Comparison of ENCODE assay signal across 19 cellular contexts in genomic region chr18:56927795-56928194, GRCh38.
DNase-seq lines count a peak whose midpoint lies in the region; ATAC-seq, FAIRE-seq and TF ChIP-seq lines count a peak whose summit lies in the region.
"Had no signal": no experiment of that assay in that cellular context is flagged by ENCODE, and none has a peak within 500 bp of the region (broad histone marks: within the 10 kb centered on the region; RNA-seq: fewer than 3 reads in every experiment).

No MANE protein-coding gene starts in this region.

- H3K27me3 ChIP-seq in GM12878 (replicated peaks in 1 of 2; ENCODE audit: control insufficient read depth in 2 of 2, insufficient read depth in 2 of 2, low read length in 1 of 2) (no peaks in the 10 kb centered on the region), GM23338 (ENCODE audit: insufficient read depth) (no peaks in the 10 kb centered on the region)
- H3K27me3 ChIP-seq: BLaER1 treated with 17β-estradiol and CSF1 and Interleukin-3, amounts not matched to agents 10 nM and 100 nM had no signal

- H3K4me3 Mint-ChIP-seq in stimulated activated naive CD8-positive, alpha-beta T cell treated with anti-CD3 and anti-CD28 coated beads, Interleukin-15, amount 100 ng/mL, for 72 hours: no peak overlapping the region
- no peak overlapping the region for H3K4me3 Mint-ChIP-seq in GM23338
- H3K4me3 Mint-ChIP-seq: B cell; CD8-positive, alpha-beta T cell had no signal

- H3K4me1 ChIP-seq in GM12878 (ENCODE audit: control insufficient read depth, insufficient read depth, low read length) (no peaks in the 10 kb centered on the region), GM23338 (ENCODE audit: insufficient read depth) (peaks cover 5% of the 10 kb centered on the region; the same call in 1 of the 2 replicates)
- H3K4me1 ChIP-seq: BLaER1 treated with 17β-estradiol and CSF1 and Interleukin-3, amounts not matched to agents 10 nM and 100 nM; HAP-1 had no signal

- SMC1A ChIA-PET in GM12878 (lab: Charles Lee; ENCODE audit: uncharacterized antibody, unreplicated experiment): interaction anchor here (0.7 to 2.0 kb wide), 4 partner anchors 10 to 58 kb away, joined by 3 to 9 read pairs (median 4); no protein-coding TSS in a partner anchor

- no peak for FAIRE-seq in GM12878 (lab: Jason Lieb, UNC)
- FAIRE-seq: GM12891, GM18507, H1 had no signal

- H3K36me3 ChIP-seq in GM12878 (ENCODE audit: control insufficient read depth in 2 of 2, insufficient read depth in 2 of 2, low read length in 1 of 2) (no peaks in the 10 kb centered on the region), GM23338 (ENCODE audit: insufficient read depth) (no peaks in the 10 kb centered on the region)
- H3K36me3 ChIP-seq: HAP-1 had no signal

- H3K27me3 Mint-ChIP-seq in stimulated activated naive CD8-positive, alpha-beta T cell treated with anti-CD3 and anti-CD28 coated beads, Interleukin-15, amount 100 ng/mL, for 72 hours: no peaks in the 10 kb centered on the region
- no peaks in the 10 kb centered on the region for H3K27me3 Mint-ChIP-seq in GM23338 (ENCODE audit: insufficient read depth, low read depth, poor library complexity)
- H3K27me3 Mint-ChIP-seq: B cell had no signal

- TF ChIP-seq EP300 in GM12878 (IDR thresholded peaks at IDR 0.05; ENCODE audit: borderline replicate concordance in 1 of 2, control insufficient read depth in 1 of 2, low read depth in 2 of 2, low read length in 2 of 2): no peak

- H3F3A ChIP-seq in GM23338 (replicated peaks; ENCODE audit: low read depth): no peaks in the 10 kb centered on the region

- no peaks in the 10 kb centered on the region for H3K9me3 ChIP-seq in GM12878 (replicated peaks; ENCODE audit: control insufficient read depth, insufficient read depth, low read length)
- H3K9me3 ChIP-seq: BLaER1 treated with 17β-estradiol and CSF1 and Interleukin-3, amounts not matched to agents 10 nM and 100 nM; HAP-1 had no signal

- H3K4me2 ChIP-seq in GM12878 (ENCODE audit: control insufficient read depth, insufficient read depth) (no peak overlapping the region), GM23338 (no peak overlapping the region)
- H3K4me2 ChIP-seq: BLaER1 treated with 17β-estradiol and CSF1 and Interleukin-3, amounts not matched to agents 10 nM and 100 nM; KMS-11 had no signal

- RAD21 ChIA-PET in GM12878 (lab: Charles Lee; ENCODE audit: unreplicated experiment): no interaction called here

- TF ChIP-seq CTCF in GM12878 (IDR thresholded peaks at IDR 0.05 in 2 of 3, conservative IDR thresholded peaks at IDR 0.05 in 1 of 3; ENCODE audit: control insufficient read depth in 2 of 3, extremely low read depth in 1 of 3, insufficient read depth in 1 of 3, low read depth in 3 of 3, low read length in 3 of 3) (no peak), GM23338 (conservative IDR thresholded peaks at IDR 0.05; ENCODE audit: low read depth in 2 of 2) (no peak)

- H3K9me2 ChIP-seq in GM23338 (ENCODE audit: insufficient read depth): no peaks in the 10 kb centered on the region

- no peaks in the 10 kb centered on the region for H3K4me1 Mint-ChIP-seq in stimulated activated naive CD8-positive, alpha-beta T cell treated with anti-CD3 and anti-CD28 coated beads, Interleukin-15, amount 100 ng/mL, for 72 hours
- H3K4me1 Mint-ChIP-seq in GM23338: peaks cover 13% of the 10 kb centered on the region
- H3K4me1 Mint-ChIP-seq: B cell had no signal

- peak overlapping the region in 1 of 2 donors; percentile 62 for H3K27ac Mint-ChIP-seq in stimulated activated naive CD8-positive, alpha-beta T cell treated with anti-CD3 and anti-CD28 coated beads, Interleukin-15, amount 100 ng/mL, for 72 hours
- no peak overlapping the region; the same call in 1 of the 2 replicates for H3K27ac Mint-ChIP-seq in GM23338
- H3K27ac Mint-ChIP-seq: B cell; CD8-positive, alpha-beta T cell had no signal

- ATAC-seq in stimulated activated naive CD8-positive, alpha-beta T cell treated with anti-CD3 and anti-CD28 coated beads, Interleukin-15, amount 100 ng/mL, for 72 hours: peak; percentile 74
- no peak for ATAC-seq in stimulated activated naive CD8-positive, alpha-beta T cell treated with anti-CD3 and anti-CD28 coated beads, Interleukin-15, Interleukin-2, amounts not matched to agents 100 U/mL and 50 U/mL, for 24 hours
- ATAC-seq in HG02884 (IDR thresholded peaks at IDR 0.05; ENCODE audit: unreplicated experiment) (peak; percentile 76), GM12878 (no peak), GM23338 (no peak)
- ATAC-seq: CD8-positive, alpha-beta T cell had no signal

- in situ Hi-C loops in GM12878 (cut with MboI): no loop called here

- DNase-seq in stimulated activated naive CD8-positive, alpha-beta T cell treated with anti-CD3 and anti-CD28 coated beads, Interleukin-15, amount 100 ng/mL, for 72 hours: no peak
- no peak for DNase-seq in stimulated activated naive CD8-positive, alpha-beta T cell treated with anti-CD3 and anti-CD28 coated beads, Interleukin-15, Interleukin-2, amounts not matched to agents 100 U/mL and 50 U/mL, for 24 hours
- DNase-seq in GM12878 (ENCODE audit: low read depth, low spot score) (no peak), superior temporal gyrus (ENCODE audit: extremely low spot score) (no peak), GM23338 (ENCODE audit: low spot score) (no peak)
- DNase-seq: Calu3; CD8-positive, alpha-beta T cell; DMS 273 treated with DMSO at 0.1 percent for 48 hours; DMS53; DND-41; EL had no signal

- WGBS in GM12878 (ENCODE audit: insufficient coverage, insufficient replicate concordance, low lambda C conversion rate, missing lambda C conversion rate): 52% methylated on average over 4 of the region's 4 CpGs

- H3K27ac ChIP-seq in GM12878 (ENCODE audit: control insufficient read depth, insufficient read depth) (no peak overlapping the region), GM23338 (ENCODE audit: low read depth) (no peak overlapping the region)
- H3K27ac ChIP-seq: BLaER1 treated with 17β-estradiol and CSF1 and Interleukin-3, amounts not matched to agents 10 nM and 100 nM; KMS-11 had no signal

- intact Hi-C loops in GM12878 (cut with micrococcal nuclease; ENCODE audit: unreplicated experiment): no loop called here

- TF ChIP-seq POLR2A in GM12878 (IDR thresholded peaks at IDR 0.05; ENCODE audit: low read depth, low read length): no peak

- H3K9me3 Mint-ChIP-seq in stimulated activated naive CD8-positive, alpha-beta T cell treated with anti-CD3 and anti-CD28 coated beads, Interleukin-15, amount 100 ng/mL, for 72 hours: no peaks in the 10 kb centered on the region
- H3K9me3 Mint-ChIP-seq in GM23338: no peaks in the 10 kb centered on the region
- H3K9me3 Mint-ChIP-seq: CD8-positive, alpha-beta T cell had no signal

- no peak for TF ChIP-seq RAD21 in GM12878 (IDR thresholded peaks at IDR 0.05; ENCODE audit: insufficient read depth, low read depth, low read length)

- no TSS peak for BruUV-seq in GM12878 (replicated peaks; lab: Mats Ljungman, UMichigan)

- H2AFZ ChIP-seq in GM12878 (ENCODE audit: control insufficient read depth, low read depth, low read length) (no peak overlapping the region), GM23338 (no peak overlapping the region)

- no peaks in the 10 kb centered on the region for H3K36me3 Mint-ChIP-seq in GM23338 (ENCODE audit: low read depth)

- POLR2A ChIA-PET in GM12878 (lab: Charles Lee): no interaction called here

- H3K9ac ChIP-seq in GM12878 (ENCODE audit: control insufficient read depth, insufficient read depth, low read length): no peak overlapping the region
- H3K9ac ChIP-seq: BLaER1 treated with 17β-estradiol and CSF1 and Interleukin-3, amounts not matched to agents 10 nM and 100 nM; KMS-11 had no signal

- H3K79me2 ChIP-seq in GM12878 (ENCODE audit: control insufficient read depth, insufficient read depth, low read length) (no peaks in the 10 kb centered on the region), GM23338 (replicated peaks; ENCODE audit: insufficient read depth) (no peaks in the 10 kb centered on the region)

- H3K4me3 ChIP-seq in GM12878 (no peak overlapping the region), GM23338 (no peak overlapping the region)
- H3K4me3 ChIP-seq: BLaER1 treated with 17β-estradiol and CSF1 and Interleukin-3, amounts not matched to agents 10 nM and 100 nM; HAP-1 had no signal

- CTCF ChIA-PET in GM12878 (lab: Yijun Ruan, JAX): interaction anchor here (1.5 kb wide), 1 partner anchor 59 kb away, joined by 4 read pairs; no protein-coding TSS in a partner anchor

- H4K20me1 ChIP-seq in GM12878 (ENCODE audit: control insufficient read depth, insufficient read depth) (no peaks in the 10 kb centered on the region), GM23338 (replicated peaks; ENCODE audit: insufficient read depth) (no peaks in the 10 kb centered on the region)
- H4K20me1 ChIP-seq: BLaER1 treated with 17β-estradiol and CSF1 and Interleukin-3, amounts not matched to agents 10 nM and 100 nM had no signal

TF ChIP-seq in GM12878, 131 proteins besides CTCF, POLR2A, EP300 and RAD21:
- TF ChIP-seq TAF1 (IDR thresholded peaks at IDR 0.05; ENCODE audit: borderline replicate concordance, low read depth, low read length) (no peak), SMAD1 (IDR thresholded peaks at IDR 0.05; ENCODE audit: low read depth, partially characterized antibody) (no peak), WRNIP1 (IDR thresholded peaks at IDR 0.05; ENCODE audit: borderline replicate concordance, low read depth, low read length) (no peak), KLF5 (IDR thresholded peaks at IDR 0.05; ENCODE audit: partially characterized antibody) (no peak), JUND (IDR thresholded peaks at IDR 0.05; ENCODE audit: low read depth, low read length) (no peak), JUNB (IDR thresholded peaks at IDR 0.05) (peak; percentile 71), MTA2 (IDR thresholded peaks at IDR 0.05; ENCODE audit: low read depth) (no peak)
TF ChIP-seq in GM12878: peak in this region for 1.

TF ChIP-seq in GM23338, 12 proteins besides CTCF, POLR2A, EP300 and RAD21 (continues in another document):
- TF ChIP-seq EZH2phosphoT487 (IDR thresholded peaks at IDR 0.05; ENCODE audit: unreplicated experiment): no peak
- no peak for TF ChIP-seq STAT1 (IDR thresholded peaks at IDR 0.05; ENCODE audit: unreplicated experiment)
- no peak for TF ChIP-seq ZNF331 (CRISPR knock-in tag; IDR thresholded peaks at IDR 0.05; ENCODE audit: low read depth)
- TF ChIP-seq, protein P1, sequence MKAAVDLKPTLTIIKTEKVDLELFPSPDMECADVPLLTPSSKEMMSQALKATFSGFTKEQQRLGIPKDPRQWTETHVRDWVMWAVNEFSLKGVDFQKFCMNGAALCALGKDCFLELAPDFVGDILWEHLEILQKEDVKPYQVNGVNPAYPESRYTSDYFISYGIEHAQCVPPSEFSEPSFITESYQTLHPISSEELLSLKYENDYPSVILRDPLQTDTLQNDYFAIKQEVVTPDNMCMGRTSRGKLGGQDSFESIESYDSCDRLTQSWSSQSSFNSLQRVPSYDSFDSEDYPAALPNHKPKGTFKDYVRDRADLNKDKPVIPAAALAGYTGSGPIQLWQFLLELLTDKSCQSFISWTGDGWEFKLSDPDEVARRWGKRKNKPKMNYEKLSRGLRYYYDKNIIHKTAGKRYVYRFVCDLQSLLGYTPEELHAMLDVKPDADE (IDR thresholded peaks at IDR 0.05): no peak
- TF ChIP-seq JUNB (IDR thresholded peaks at IDR 0.05; ENCODE audit: unreplicated experiment): no peak
- no peak for TF ChIP-seq NANOG (IDR thresholded peaks at IDR 0.05; ENCODE audit: borderline replicate concordance)
- no peak for TF ChIP-seq CREB1 (CRISPR knock-in tag; IDR thresholded peaks at IDR 0.05; ENCODE audit: low read depth)
- TF ChIP-seq EZH2 (IDR thresholded peaks at IDR 0.05; ENCODE audit: low read depth, unreplicated experiment): no peak
- no peak for TF ChIP-seq POLR2AphosphoS5 (IDR thresholded peaks at IDR 0.05; ENCODE audit: low read depth)

Comparison
In these comparisons a context has a peak if more than half of its experiments do, and no peak if none do; other contexts are left out.
1. ATAC-seq: peak in stimulated activated naive CD8-positive, alpha-beta T cell treated with anti-CD3 and anti-CD28 coated beads, Interleukin-15, amount 100 ng/mL, for 72 hours (single experiment) and HG02884 (single experiment); none in stimulated activated naive CD8-positive, alpha-beta T cell treated with anti-CD3 and anti-CD28 coated beads, Interleukin-15, Interleukin-2, amounts not matched to agents 100 U/mL and 50 U/mL, for 24 hours (single experiment), GM12878 (single experiment) and GM23338 (single experiment).